In genomic region chr12:25877446-25877845, GRCh38 we compare ENCODE assay signal across 9 cellular contexts.
"Had no signal": no experiment of that assay in that cellular context is flagged by ENCODE, and none has a peak within 500 bp of the region (broad histone marks: within the 10 kb centered on the region; RNA-seq: fewer than 3 reads in every experiment).

No MANE protein-coding gene starts in this region.

- H3K27ac ChIP-seq: HL-60 had no signal

- H3K4me3 ChIP-seq: HAP-1, K562 had no signal

- H3K4me3 Mint-ChIP-seq: HFFc6 had no signal

- H3K36me3 ChIP-seq: HAP-1 had no signal

- H3K27ac Mint-ChIP-seq: HFFc6 had no signal

- DNase-seq: GOT3, H7, HFFc6, KG1 had no signal

- H3K4me1 ChIP-seq: HAP-1 had no signal

- FAIRE-seq: HepG2, K562 had no signal

- ATAC-seq: HCT116, HepG2, K562 had no signal
